Comparison of ENCODE assay signal across 1 cellular context in the genomic region with DNA sequence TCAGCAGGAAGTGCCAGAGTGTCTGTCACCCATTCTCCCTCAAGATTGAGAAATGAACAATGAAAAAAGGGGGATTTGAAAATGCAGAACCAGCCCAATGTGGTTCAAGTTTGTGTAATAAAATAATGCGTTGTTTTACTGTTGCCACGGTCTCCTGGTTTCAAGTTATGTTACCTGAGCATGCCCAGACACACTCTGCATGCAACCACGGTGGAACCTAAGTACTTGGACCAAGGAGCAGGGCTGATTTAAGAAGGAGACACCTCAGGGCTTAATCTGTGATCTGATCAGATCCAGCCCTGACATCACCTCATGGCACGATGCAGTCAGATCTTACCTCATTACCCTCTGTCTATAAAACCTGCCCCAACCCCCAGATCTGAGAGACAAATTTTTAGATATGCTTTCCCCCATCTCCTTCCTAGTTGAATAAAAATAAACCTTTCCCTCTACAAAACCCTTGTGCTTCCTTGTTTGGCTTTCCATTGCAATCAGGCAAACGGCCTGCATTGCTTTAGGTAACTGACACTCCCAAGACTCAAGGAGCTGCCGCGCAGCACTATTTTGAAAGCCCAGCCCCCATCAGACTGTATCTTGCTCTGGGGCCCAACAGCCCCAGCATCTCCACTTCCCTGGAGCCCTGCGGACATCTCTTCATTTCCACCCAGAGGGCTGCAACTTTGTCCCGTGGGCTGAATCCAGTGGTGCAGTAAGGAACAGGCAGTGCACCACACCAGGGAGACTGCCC.
TF ChIP-seq lines count a peak whose summit lies in the region.

No MANE protein-coding gene starts in this region.

TF ChIP-seq in GM12878, 131 proteins besides CTCF, POLR2A, EP300 and RAD21:
- peak; percentile 26; the same call in 1 of the 2 replicates for TF ChIP-seq SPI1 (IDR thresholded peaks at IDR 0.05; ENCODE audit: borderline replicate concordance, insufficient read depth, low read depth, low read length)
TF ChIP-seq in GM12878: peak in this region for 1; not testable (repeated sequence) for 130.
